17 cellular contexts compared by ENCODE assay signal in genomic region chr4:56480691-56481090, GRCh38. TPM values are rescaled to one million over a fixed set of nuclear protein-coding genes. Genes with fewer than 3 reads are reported as not detected.
"Had no signal": no experiment of that assay in that cellular context is flagged by ENCODE, and none has a peak within 500 bp of the region (broad histone marks: within the 10 kb centered on the region; RNA-seq: fewer than 3 reads in every experiment).

No MANE protein-coding gene starts in this region.

- H3K4me3 Mint-ChIP-seq: immature natural killer cell; natural killer cell treated with Interleukin-12 subunit alpha and Interleukin-12 subunit beta and Interleukin-15 and Interleukin-18, amount 100 ng/mL, for 72 hours; neural progenitor cell had no signal

- H3K9me3 ChIP-seq: ovary, right atrium auricular region, sigmoid colon had no signal

- H3K4me1 Mint-ChIP-seq: immature natural killer cell, neural progenitor cell had no signal

- H3K27ac Mint-ChIP-seq: natural killer cell treated with Interleukin-12 subunit alpha and Interleukin-12 subunit beta and Interleukin-15 and Interleukin-18, amount 100 ng/mL, for 72 hours; neural progenitor cell had no signal

- H3K27me3 Mint-ChIP-seq: natural killer cell treated with Interleukin-12 subunit alpha and Interleukin-12 subunit beta and Interleukin-15 and Interleukin-18, amount 100 ng/mL, for 72 hours had no signal

- H3K9me3 Mint-ChIP-seq: immature natural killer cell; natural killer cell treated with Interleukin-12 subunit alpha and Interleukin-12 subunit beta and Interleukin-15 and Interleukin-18, amount 100 ng/mL, for 72 hours; neural progenitor cell had no signal

- ATAC-seq: esophagus mucosa; foreskin keratinocyte; left colon; left ventricle myocardium superior; natural killer cell treated with Interleukin-12 subunit alpha and Interleukin-12 subunit beta and Interleukin-15 and Interleukin-18, amount 100 ng/mL, for 72 hours had no signal

- DNase-seq: effector memory CD4-positive, alpha-beta T cell; foreskin keratinocyte; immature natural killer cell; left colon; left ventricle myocardium superior; mesenchymal stem cell; midbrain; nucleus accumbens; ovary; sigmoid colon; stimulated activated naive CD4-positive, alpha-beta T cell treated with Interleukin-2 at 50 U/mL for 16 hours; trophoblast cell had no signal

RNA-seq across cellular contexts. Expression of gene ARL9, which starts 24.9 kb away (rescaled TPM):
- total RNA-seq: left ventricle myocardium superior; lung; natural killer cell treated with Interleukin-12 subunit alpha and Interleukin-12 subunit beta and Interleukin-15 and Interleukin-18, amount 100 ng/mL, for 72 hours; right atrium auricular region had no signal
